4 cellular contexts compared by ENCODE assay signal in the genomic region with DNA sequence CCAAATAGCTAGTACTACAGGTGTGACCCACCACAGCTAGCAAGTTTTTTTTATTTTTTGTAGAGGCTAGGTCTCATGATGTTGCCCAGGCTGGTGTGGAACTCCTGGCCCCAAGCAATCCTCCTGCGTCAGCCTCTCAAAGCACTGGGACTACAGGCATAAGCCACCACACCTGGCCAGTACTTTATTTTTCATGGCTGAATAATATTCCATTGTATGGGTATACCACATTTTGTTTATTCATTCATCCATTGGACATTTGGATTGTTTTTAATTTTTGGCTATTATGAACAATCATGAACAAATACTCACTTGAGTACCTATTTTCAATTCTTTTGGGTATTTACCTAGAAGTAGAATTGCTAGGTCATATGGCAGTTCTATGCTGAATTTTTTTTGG.
TF ChIP-seq lines count a peak whose summit lies in the region.

No MANE protein-coding gene starts in this region.

TF ChIP-seq in SK-N-SH treated with all-trans-retinoic acid at 6 μM for 48 hours, 23 proteins besides CTCF, POLR2A, EP300 and RAD21:
- no peak for TF ChIP-seq ZC3H10 (CRISPR knock-in tag; IDR thresholded peaks at IDR 0.05)
- no peak for TF ChIP-seq ZFP3 (CRISPR knock-in tag; IDR thresholded peaks at IDR 0.05)
- TF ChIP-seq ZFP30 (CRISPR knock-in tag; IDR thresholded peaks at IDR 0.05): no peak
- TF ChIP-seq ZNF8 (CRISPR knock-in tag; IDR thresholded peaks at IDR 0.05): peak; percentile 78; the same call in 1 of the 2 replicates
- no peak for TF ChIP-seq OSR1 (CRISPR knock-in tag; IDR thresholded peaks at IDR 0.05)

TF ChIP-seq in SK-N-SH, 30 proteins besides CTCF, POLR2A, EP300 and RAD21:
- TF ChIP-seq SIN3A (IDR thresholded peaks at IDR 0.05; ENCODE audit: borderline replicate concordance, low read depth, low read length) (no peak), CHD2 (IDR thresholded peaks at IDR 0.05; ENCODE audit: low read length, partially characterized antibody) (no peak), FOSL2 (IDR thresholded peaks at IDR 0.05; ENCODE audit: borderline replicate concordance, low read depth) (no peak)
- TF ChIP-seq, protein P1, sequence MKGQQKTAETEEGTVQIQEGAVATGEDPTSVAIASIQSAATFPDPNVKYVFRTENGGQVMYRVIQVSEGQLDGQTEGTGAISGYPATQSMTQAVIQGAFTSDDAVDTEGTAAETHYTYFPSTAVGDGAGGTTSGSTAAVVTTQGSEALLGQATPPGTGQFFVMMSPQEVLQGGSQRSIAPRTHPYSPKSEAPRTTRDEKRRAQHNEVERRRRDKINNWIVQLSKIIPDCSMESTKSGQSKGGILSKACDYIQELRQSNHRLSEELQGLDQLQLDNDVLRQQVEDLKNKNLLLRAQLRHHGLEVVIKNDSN (IDR thresholded peaks at IDR 0.05; ENCODE audit: borderline replicate concordance, low read depth): no peak
- TF ChIP-seq, protein P2, sequence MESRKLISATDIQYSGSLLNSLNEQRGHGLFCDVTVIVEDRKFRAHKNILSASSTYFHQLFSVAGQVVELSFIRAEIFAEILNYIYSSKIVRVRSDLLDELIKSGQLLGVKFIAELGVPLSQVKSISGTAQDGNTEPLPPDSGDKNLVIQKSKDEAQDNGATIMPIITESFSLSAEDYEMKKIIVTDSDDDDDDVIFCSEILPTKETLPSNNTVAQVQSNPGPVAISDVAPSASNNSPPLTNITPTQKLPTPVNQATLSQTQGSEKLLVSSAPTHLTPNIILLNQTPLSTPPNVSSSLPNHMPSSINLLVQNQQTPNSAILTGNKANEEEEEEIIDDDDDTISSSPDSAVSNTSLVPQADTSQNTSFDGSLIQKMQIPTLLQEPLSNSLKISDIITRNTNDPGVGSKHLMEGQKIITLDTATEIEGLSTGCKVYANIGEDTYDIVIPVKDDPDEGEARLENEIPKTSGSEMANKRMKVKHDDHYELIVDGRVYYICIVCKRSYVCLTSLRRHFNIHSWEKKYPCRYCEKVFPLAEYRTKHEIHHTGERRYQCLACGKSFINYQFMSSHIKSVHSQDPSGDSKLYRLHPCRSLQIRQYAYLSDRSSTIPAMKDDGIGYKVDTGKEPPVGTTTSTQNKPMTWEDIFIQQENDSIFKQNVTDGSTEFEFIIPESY (IDR thresholded peaks at IDR 0.05; ENCODE audit: borderline replicate concordance, low read depth): no peak

TF ChIP-seq in HEK293, 187 proteins besides CTCF, POLR2A, EP300 and RAD21:
- TF ChIP-seq ZNF146 (tag by site-specific recombination; IDR thresholded peaks at IDR 0.05) (peak; percentile 78), ZIC2 (tag by site-specific recombination; IDR thresholded peaks at IDR 0.05) (no peak)

TF ChIP-seq in K562, 482 proteins besides CTCF, POLR2A, EP300 and RAD21:
- TF ChIP-seq JUND (IDR thresholded peaks at IDR 0.05; ENCODE audit: borderline replicate concordance, low read depth, low read length) (no peak), JUND (tag; IDR thresholded peaks at IDR 0.05; ENCODE audit: borderline replicate concordance, low read depth, low read length) (no peak), TARDBP (IDR thresholded peaks at IDR 0.05) (no peak), ZNF785 (CRISPR knock-in tag; IDR thresholded peaks at IDR 0.05) (no peak), KAT2B (IDR thresholded peaks at IDR 0.05; ENCODE audit: low read depth, low read length) (no peak), ZNF146 (CRISPR knock-in tag; IDR thresholded peaks at IDR 0.05; ENCODE audit: unreplicated experiment) (peak; percentile 63)
